In genomic region chr18:13431886-13432285, GRCh38 we compare ENCODE assay signal across 24 cellular contexts.
"Had no signal": no experiment of that assay in that cellular context is flagged by ENCODE, and none has a peak within 500 bp of the region (broad histone marks: within the 10 kb centered on the region; RNA-seq: fewer than 3 reads in every experiment).

No MANE protein-coding gene starts in this region.

- H2AFZ ChIP-seq: parathyroid adenoma had no signal

- H3K9me3 ChIP-seq: esophagus squamous epithelium, left lung, mucosa of descending colon, sigmoid colon, thoracic aorta, tibial nerve, upper lobe of right lung, vagina had no signal

- H3K9ac ChIP-seq: parathyroid adenoma had no signal

- H3K4me3 Mint-ChIP-seq: mesothelial cell of epicardium; naive B cell; natural killer cell treated with Interleukin-12 subunit alpha and Interleukin-12 subunit beta and Interleukin-15 and Interleukin-18, amount 100 ng/mL, for 72 hours; neural crest cell; stimulated activated effector memory CD8-positive, alpha-beta T cell treated with anti-CD3 and anti-CD28 coated beads, Interleukin-12 subunit alpha, Interleukin-12 subunit beta, amount 100 ng/mL, for 72 hours had no signal

- H3K36me3 ChIP-seq: esophagus squamous epithelium, left lung, sigmoid colon, thoracic aorta, tibial nerve, upper lobe of right lung, vagina had no signal

- H3K4me3 ChIP-seq: coronary artery, esophagus squamous epithelium, left lung, mucosa of descending colon, sigmoid colon, thoracic aorta, tibial nerve, upper lobe of right lung, vagina had no signal

- H3K27me3 ChIP-seq: esophagus squamous epithelium, left lung, sigmoid colon, tibial nerve, upper lobe of right lung, vagina had no signal

- ATAC-seq: left lung; mucosa of descending colon; natural killer cell treated with Interleukin-12 subunit alpha and Interleukin-12 subunit beta and Interleukin-15 and Interleukin-18, amount 100 ng/mL, for 72 hours; right cardiac atrium; stimulated activated effector memory CD8-positive, alpha-beta T cell treated with anti-CD3 and anti-CD28 coated beads, Interleukin-12 subunit alpha, Interleukin-12 subunit beta, amount 100 ng/mL, for 72 hours; upper lobe of right lung had no signal

- H3K27ac Mint-ChIP-seq: mesothelial cell of epicardium; naive B cell; natural killer cell treated with Interleukin-12 subunit alpha and Interleukin-12 subunit beta and Interleukin-15 and Interleukin-18, amount 100 ng/mL, for 72 hours; progenitor cell of endocrine pancreas; stimulated activated effector memory CD8-positive, alpha-beta T cell treated with anti-CD3 and anti-CD28 coated beads, Interleukin-12 subunit alpha, Interleukin-12 subunit beta, amount 100 ng/mL, for 72 hours had no signal

- DNase-seq: dermis blood vessel endothelial cell; effector memory CD4-positive, alpha-beta T cell; esophagus squamous epithelium; glutamatergic neuron; left lung; mesenchymal stem cell; mucosa of descending colon; naive B cell; right cardiac atrium; sigmoid colon; stimulated activated CD4-positive, alpha-beta T cell treated with anti-CD3 and anti-CD28 coated beads, Interleukin-2, amount 100 ng/mL, for 24 hours; stimulated activated CD4-positive, alpha-beta T cell treated with anti-CD3 and anti-CD28 coated beads, Interleukin-4, amount 100 ng/mL, for 24 hours; stimulated activated naive CD4-positive, alpha-beta T cell treated with Interleukin-2 at 50 U/mL for 16 hours; upper lobe of right lung had no signal

- H3K36me3 Mint-ChIP-seq: mesothelial cell of epicardium; naive B cell; natural killer cell treated with Interleukin-12 subunit alpha and Interleukin-12 subunit beta and Interleukin-15 and Interleukin-18, amount 100 ng/mL, for 72 hours; stimulated activated effector memory CD8-positive, alpha-beta T cell treated with anti-CD3 and anti-CD28 coated beads, Interleukin-12 subunit alpha, Interleukin-12 subunit beta, amount 100 ng/mL, for 72 hours had no signal

- H3K27ac ChIP-seq: coronary artery, esophagus squamous epithelium, left lung, parathyroid adenoma, sigmoid colon, thoracic aorta, tibial nerve, upper lobe of right lung, vagina had no signal

- H3K9me3 Mint-ChIP-seq: mesothelial cell of epicardium; naive B cell; natural killer cell treated with Interleukin-12 subunit alpha and Interleukin-12 subunit beta and Interleukin-15 and Interleukin-18, amount 100 ng/mL, for 72 hours; neural crest cell; stimulated activated effector memory CD8-positive, alpha-beta T cell treated with anti-CD3 and anti-CD28 coated beads, Interleukin-12 subunit alpha, Interleukin-12 subunit beta, amount 100 ng/mL, for 72 hours had no signal
